ENCODE assay signal across 8 cellular contexts in the genomic region with DNA sequence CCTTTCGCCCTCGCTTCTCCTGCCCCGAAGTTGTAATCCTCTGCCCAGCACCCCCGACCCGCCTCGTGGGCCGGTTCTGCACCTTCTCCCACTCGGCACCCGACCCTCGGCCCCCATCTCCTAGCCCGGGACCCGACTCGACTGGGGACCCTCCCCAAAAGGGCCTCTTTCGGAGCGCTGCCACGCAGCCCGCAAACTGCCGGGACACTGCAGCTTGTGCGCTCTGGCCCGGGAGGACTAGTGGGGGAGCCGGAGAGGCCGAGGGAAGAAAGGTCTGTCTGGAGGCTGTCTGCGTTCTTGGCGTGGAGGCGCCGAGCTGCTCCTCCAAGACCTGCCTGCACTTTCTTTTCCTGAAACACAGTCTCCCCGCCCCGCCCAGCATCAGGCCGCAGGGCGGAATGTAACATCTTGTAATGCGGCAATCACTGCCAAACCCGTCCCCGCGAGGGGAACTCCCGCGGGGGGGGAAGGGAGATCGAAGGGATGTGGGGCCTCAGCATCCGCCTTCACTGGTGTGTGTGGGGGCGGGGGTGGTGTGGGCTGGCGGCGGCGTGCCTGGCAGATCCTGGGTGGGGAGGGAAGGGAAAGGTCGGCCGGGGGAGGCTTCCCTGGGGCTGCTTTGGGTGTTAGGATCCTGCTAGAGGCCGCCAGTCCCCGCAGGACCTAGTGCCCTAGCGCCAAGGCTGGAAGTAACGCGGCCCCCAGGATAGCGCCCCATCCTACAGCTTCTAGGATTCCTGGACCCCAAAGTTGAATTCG. TPM values are rescaled to one million over a fixed set of nuclear protein-coding genes. Genes with fewer than 3 reads are reported as not detected.
DNase-seq lines count a peak whose midpoint lies in the region; ATAC-seq and TF ChIP-seq lines count a peak whose summit lies in the region.

No MANE protein-coding gene starts in this region.

- no peaks in the 10 kb centered on the region for H3K9me3 ChIP-seq in upper lobe of left lung

- H3K9me3 Mint-ChIP-seq in natural killer cell = no peaks in the 10 kb centered on the region

- TF ChIP-seq POLR2A in upper lobe of left lung (IDR thresholded peaks at IDR 0.05) = no peak

- DNase-seq in NCI-H510A (lab: John Stamatoyannopoulos, UW) (peak; percentile 50), NCI-H510A treated with DMSO at 0.1 percent for 48 hours (lab: John Stamatoyannopoulos, UW) (no peak), NCI-H446 treated with DMSO at 0.1 percent for 48 hours (lab: John Stamatoyannopoulos, UW) (peak; percentile 28), epithelial cell of prostate (ENCODE audit: low read depth, low spot score) (no peak), natural killer cell (peak; percentile 76), upper lobe of left lung (peak in 1 of 2 donors; percentile 52)
- peak; percentile 58 to 59 for DNase-seq in activated CD8-positive, alpha-beta memory T cell treated with anti-CD3 and anti-CD28 coated beads for 4 hours (ENCODE audit: low read depth in 2 of 2)

- ATAC-seq in natural killer cell = peak; percentile 81 to 93 (median 91)
- ATAC-seq in upper lobe of left lung (ENCODE audit: low FRiP score in 2 of 2) = peak in 1 of 2 donors; percentile 42
- no peak for ATAC-seq in HG03439 (IDR thresholded peaks at IDR 0.05; ENCODE audit: unreplicated experiment)

- 1 to 3% methylated on average over 34 of the region's 51 CpGs for WGBS in upper lobe of left lung, 2 donors

- peak overlapping the region; percentile 96 for H3K27ac ChIP-seq in epithelial cell of prostate
- H3K27ac ChIP-seq in upper lobe of left lung = no peak overlapping the region

- peaks cover 47 to 68% (median 52%) of the 10 kb centered on the region in 4 donors for H3K4me1 ChIP-seq in upper lobe of left lung

- H3K36me3 ChIP-seq in upper lobe of left lung = no peaks in the 10 kb centered on the region

- H3K27me3 ChIP-seq in upper lobe of left lung = peaks cover 2 to 100% (median 82%) of the 10 kb centered on the region in 4 donors

- H3K4me3 Mint-ChIP-seq in natural killer cell = peak overlapping the region; percentile 78

- H3K27me3 Mint-ChIP-seq in natural killer cell (ENCODE audit: low read depth in 2 of 2) = peaks cover 62 to 65% of the 10 kb centered on the region in 2 donors

- H3K4me3 ChIP-seq in upper lobe of left lung = peak overlapping the region in 3 of 4 donors; percentile 14 to 44 (median 40)

- TF ChIP-seq EP300 in upper lobe of left lung (IDR thresholded peaks at IDR 0.05) = no peak

- TF ChIP-seq CTCF in natural killer cell (IDR thresholded peaks at IDR 0.05) = no peak
- TF ChIP-seq CTCF in upper lobe of left lung (IDR thresholded peaks at IDR 0.05) = no peak

- H3K4me1 Mint-ChIP-seq in natural killer cell = peaks cover 42 to 48% of the 10 kb centered on the region in 2 donors

- H3K36me3 Mint-ChIP-seq in natural killer cell = no peaks in the 10 kb centered on the region

- intact Hi-C loops in natural killer cell (cut with micrococcal nuclease) = loop anchor here (2.0 kb wide), 1 partner anchor 409 kb away; a partner anchor contains a TSS

- H3K27ac Mint-ChIP-seq in natural killer cell = peak overlapping the region; percentile 68 to 84

RNA-seq across cellular contexts. Expression of a gene that starts 7.4 kb away (rescaled TPM):
- total RNA-seq in natural killer cell (under 1 TPM; 0.55 to 0.84 (median 0.78) TPM), upper lobe of left lung (not detected)

RNA-seq across cellular contexts. Expression of a gene that starts 10.0 kb away (rescaled TPM):
- total RNA-seq in natural killer cell (not detected), upper lobe of left lung (not detected)

Comparison
In these comparisons a context has a peak if more than half of its experiments do, and no peak if none do; other contexts are left out.
1. DNase-seq: peak in NCI-H510A (single experiment), NCI-H446 treated with DMSO at 0.1 percent for 48 hours (single experiment), activated CD8-positive, alpha-beta memory T cell treated with anti-CD3 and anti-CD28 coated beads for 4 hours (2 of 2) and natural killer cell (single experiment); none in NCI-H510A treated with DMSO at 0.1 percent for 48 hours (single experiment) and epithelial cell of prostate (single experiment).